ENCODE assay signal across 1 cellular context in genomic region chr17:42536048-42536371, GRCh38.
TF ChIP-seq lines count a peak whose summit lies in the region.

NAGLU (plus strand) TSS chr17:42536241; CDS start chr17:42536273, 32 bp downstream.

TF ChIP-seq in HepG2, 621 proteins besides CTCF, POLR2A, EP300 and RAD21 (continued from another document and continues in another):
- TF ChIP-seq PREB (CRISPR knock-in tag; IDR thresholded peaks at IDR 0.05) (no peak), GZF1 (CRISPR knock-in tag; IDR thresholded peaks at IDR 0.05) (no peak), ZBTB33 (CRISPR knock-in tag; IDR thresholded peaks at IDR 0.05) (0 out of 2 replicates have a peak, but pooled peaks have one; percentile 46), ZNF746 (CRISPR knock-in tag; IDR thresholded peaks at IDR 0.05) (0 out of 2 replicates have a peak, but pooled peaks have one; percentile 37), ZNF468 (CRISPR knock-in tag; IDR thresholded peaks at IDR 0.05) (no peak), ZNF326 (CRISPR knock-in tag; IDR thresholded peaks at IDR 0.05; ENCODE audit: borderline replicate concordance) (no peak), ETS1 (CRISPR knock-in tag; IDR thresholded peaks at IDR 0.05) (no peak), RFX5 (IDR thresholded peaks at IDR 0.05; ENCODE audit: low read depth, low read length) (no peak), DNMT3B (CRISPR knock-in tag; conservative IDR thresholded peaks at IDR 0.05) (no peak), ELK4 (CRISPR knock-in tag; IDR thresholded peaks at IDR 0.05; ENCODE audit: borderline replicate concordance) (peak; percentile 84; the same call in 1 of the 2 replicates), ZNF749 (CRISPR knock-in tag; IDR thresholded peaks at IDR 0.05; ENCODE audit: borderline replicate concordance) (0 out of 2 replicates have a peak, but pooled peaks have one; percentile 57), RFXAP (CRISPR knock-in tag; IDR thresholded peaks at IDR 0.05; ENCODE audit: borderline replicate concordance) (peak; percentile 84), TOPORS (CRISPR knock-in tag; IDR thresholded peaks at IDR 0.05) (no peak), CREB1 (IDR thresholded peaks at IDR 0.05) (no peak), CREB1 (CRISPR knock-in tag; IDR thresholded peaks at IDR 0.05) (no peak), ZNF574 (CRISPR knock-in tag; IDR thresholded peaks at IDR 0.05) (peak; percentile 41; the same call in 1 of the 2 replicates), ZNF572 (CRISPR knock-in tag; IDR thresholded peaks at IDR 0.05) (no peak), ZKSCAN1 (IDR thresholded peaks at IDR 0.05; ENCODE audit: low read length) (no peak), MXD1 (CRISPR knock-in tag; IDR thresholded peaks at IDR 0.05) (peak; percentile 61; the same call in 1 of the 2 replicates), MAFG (CRISPR knock-in tag; IDR thresholded peaks at IDR 0.05) (no peak), IRF1 (CRISPR knock-in tag; IDR thresholded peaks at IDR 0.05; ENCODE audit: low read depth) (no peak; the same call in 1 of the 2 replicates), ZNF296 (CRISPR knock-in tag; conservative IDR thresholded peaks at IDR 0.05) (no peak; the same call in 1 of the 2 replicates), ZNF350 (CRISPR knock-in tag; IDR thresholded peaks at IDR 0.05; ENCODE audit: borderline replicate concordance, low read depth) (0 out of 2 replicates have a peak, but pooled peaks have one; percentile 11), XBP1 (CRISPR knock-in tag; IDR thresholded peaks at IDR 0.05) (no peak), FUBP1 (CRISPR knock-in tag; IDR thresholded peaks at IDR 0.05; ENCODE audit: borderline replicate concordance) (no peak), MAZ (IDR thresholded peaks at IDR 0.05; ENCODE audit: borderline replicate concordance, low read depth, low read length) (peak; percentile 77; the same call in 1 of the 2 replicates), MAZ (CRISPR knock-in tag; IDR thresholded peaks at IDR 0.05; ENCODE audit: low read depth) (no peak), KLF15 (CRISPR knock-in tag; IDR thresholded peaks at IDR 0.05; ENCODE audit: borderline replicate concordance) (peak; percentile 96; the same call in 1 of the 2 replicates), PHF8 (CRISPR knock-in tag; IDR thresholded peaks at IDR 0.05) (no peak; the same call in 1 of the 2 replicates), ZNF138 (CRISPR knock-in tag; IDR thresholded peaks at IDR 0.05; ENCODE audit: low read depth) (no peak), ZBTB3 (CRISPR knock-in tag; IDR thresholded peaks at IDR 0.05; ENCODE audit: borderline replicate concordance, low read depth) (no peak), TBL1XR1 (IDR thresholded peaks at IDR 0.05; ENCODE audit: borderline replicate concordance, low read length, partially characterized antibody) (no peak), ZNF800 (CRISPR knock-in tag; IDR thresholded peaks at IDR 0.05) (0 out of 2 replicates have a peak, but pooled peaks have one; percentile 36), ZNF230 (CRISPR knock-in tag; IDR thresholded peaks at IDR 0.05) (0 out of 2 replicates have a peak, but pooled peaks have one; percentile 2), TFDP2 (CRISPR knock-in tag; IDR thresholded peaks at IDR 0.05) (no peak), ZSCAN25 (CRISPR knock-in tag; IDR thresholded peaks at IDR 0.05) (no peak), JUN (CRISPR knock-in tag; IDR thresholded peaks at IDR 0.05) (no peak), ZNF747 (CRISPR knock-in tag; IDR thresholded peaks at IDR 0.05; ENCODE audit: borderline replicate concordance) (peak; percentile 7), PRMT3 (CRISPR knock-in tag; IDR thresholded peaks at IDR 0.05; ENCODE audit: borderline replicate concordance, low read depth) (no peak), SNAPC5 (CRISPR knock-in tag; IDR thresholded peaks at IDR 0.05; ENCODE audit: borderline replicate concordance) (no peak), ELF4 (CRISPR knock-in tag; IDR thresholded peaks at IDR 0.05; ENCODE audit: borderline replicate concordance) (peak; percentile 97), MAF1 (CRISPR knock-in tag; IDR thresholded peaks at IDR 0.05; ENCODE audit: borderline replicate concordance) (peak; percentile 44; the same call in 1 of the 2 replicates), EZH2 (conservative IDR thresholded peaks at IDR 0.05; ENCODE audit: low read depth, low read length) (no peak), MTA3 (CRISPR knock-in tag; IDR thresholded peaks at IDR 0.05) (no peak), SNAPC2 (CRISPR knock-in tag; IDR thresholded peaks at IDR 0.05) (0 out of 2 replicates have a peak, but pooled peaks have one; percentile 46), SP1 (IDR thresholded peaks at IDR 0.05) (no peak), SP1 (CRISPR knock-in tag; IDR thresholded peaks at IDR 0.05) (0 out of 2 replicates have a peak, but pooled peaks have one; percentile 54), NPAS2 (CRISPR knock-in tag; IDR thresholded peaks at IDR 0.05; ENCODE audit: borderline replicate concordance) (no peak), NFE2L1 (CRISPR knock-in tag; IDR thresholded peaks at IDR 0.05; ENCODE audit: borderline replicate concordance) (no peak), GLI4 (CRISPR knock-in tag; IDR thresholded peaks at IDR 0.05; ENCODE audit: borderline replicate concordance) (no peak), BATF2 (CRISPR knock-in tag; IDR thresholded peaks at IDR 0.05) (peak; percentile 61; the same call in 1 of the 2 replicates), RXRB (CRISPR knock-in tag; IDR thresholded peaks at IDR 0.05; ENCODE audit: borderline replicate concordance) (peak; percentile 62; the same call in 1 of the 2 replicates), LCORL (IDR thresholded peaks at IDR 0.05) (no peak), LCORL (CRISPR knock-in tag; IDR thresholded peaks at IDR 0.05) (no peak), MEIS2 (CRISPR knock-in tag; IDR thresholded peaks at IDR 0.05) (peak; percentile 76; the same call in 1 of the 2 replicates)
